ENCODE assay signal across 2 cellular contexts in the genomic region with DNA sequence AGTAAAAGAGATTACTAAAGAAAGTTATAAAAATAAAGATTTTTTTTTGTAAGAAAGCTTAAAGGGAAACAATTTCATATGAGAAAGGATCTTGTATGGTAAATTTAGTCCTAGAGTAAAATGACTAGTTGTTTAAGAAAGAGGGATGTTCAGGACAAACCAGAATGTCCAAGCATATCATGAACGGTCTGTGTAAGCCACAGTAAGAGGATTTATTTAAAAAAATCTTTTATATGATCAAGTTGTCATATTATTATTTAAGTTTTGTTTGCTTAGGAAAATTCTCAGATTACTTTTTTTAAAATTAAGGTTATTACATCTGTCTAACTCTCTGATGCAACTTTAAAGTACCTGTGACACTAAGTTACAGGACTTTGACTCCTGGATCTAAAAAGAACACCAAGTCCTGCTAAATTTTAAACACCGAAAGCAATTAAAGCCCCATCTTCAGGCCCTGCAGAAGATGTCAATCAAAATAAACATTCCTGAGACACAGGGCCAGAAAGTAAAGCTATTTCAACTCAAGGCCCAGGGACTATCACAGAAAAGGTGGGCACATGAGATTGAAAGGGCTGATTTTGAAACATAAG.
TF ChIP-seq lines count a peak whose summit lies in the region.

No MANE protein-coding gene starts in this region.

TF ChIP-seq in GM23338, 12 proteins besides CTCF, POLR2A, EP300 and RAD21 (continues in another document):
- TF ChIP-seq, protein P1, sequence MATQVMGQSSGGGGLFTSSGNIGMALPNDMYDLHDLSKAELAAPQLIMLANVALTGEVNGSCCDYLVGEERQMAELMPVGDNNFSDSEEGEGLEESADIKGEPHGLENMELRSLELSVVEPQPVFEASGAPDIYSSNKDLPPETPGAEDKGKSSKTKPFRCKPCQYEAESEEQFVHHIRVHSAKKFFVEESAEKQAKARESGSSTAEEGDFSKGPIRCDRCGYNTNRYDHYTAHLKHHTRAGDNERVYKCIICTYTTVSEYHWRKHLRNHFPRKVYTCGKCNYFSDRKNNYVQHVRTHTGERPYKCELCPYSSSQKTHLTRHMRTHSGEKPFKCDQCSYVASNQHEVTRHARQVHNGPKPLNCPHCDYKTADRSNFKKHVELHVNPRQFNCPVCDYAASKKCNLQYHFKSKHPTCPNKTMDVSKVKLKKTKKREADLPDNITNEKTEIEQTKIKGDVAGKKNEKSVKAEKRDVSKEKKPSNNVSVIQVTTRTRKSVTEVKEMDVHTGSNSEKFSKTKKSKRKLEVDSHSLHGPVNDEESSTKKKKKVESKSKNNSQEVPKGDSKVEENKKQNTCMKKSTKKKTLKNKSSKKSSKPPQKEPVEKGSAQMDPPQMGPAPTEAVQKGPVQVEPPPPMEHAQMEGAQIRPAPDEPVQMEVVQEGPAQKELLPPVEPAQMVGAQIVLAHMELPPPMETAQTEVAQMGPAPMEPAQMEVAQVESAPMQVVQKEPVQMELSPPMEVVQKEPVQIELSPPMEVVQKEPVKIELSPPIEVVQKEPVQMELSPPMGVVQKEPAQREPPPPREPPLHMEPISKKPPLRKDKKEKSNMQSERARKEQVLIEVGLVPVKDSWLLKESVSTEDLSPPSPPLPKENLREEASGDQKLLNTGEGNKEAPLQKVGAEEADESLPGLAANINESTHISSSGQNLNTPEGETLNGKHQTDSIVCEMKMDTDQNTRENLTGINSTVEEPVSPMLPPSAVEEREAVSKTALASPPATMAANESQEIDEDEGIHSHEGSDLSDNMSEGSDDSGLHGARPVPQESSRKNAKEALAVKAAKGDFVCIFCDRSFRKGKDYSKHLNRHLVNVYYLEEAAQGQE (IDR thresholded peaks at IDR 0.05; ENCODE audit: unreplicated experiment), result no peak
- TF ChIP-seq, protein P2, sequence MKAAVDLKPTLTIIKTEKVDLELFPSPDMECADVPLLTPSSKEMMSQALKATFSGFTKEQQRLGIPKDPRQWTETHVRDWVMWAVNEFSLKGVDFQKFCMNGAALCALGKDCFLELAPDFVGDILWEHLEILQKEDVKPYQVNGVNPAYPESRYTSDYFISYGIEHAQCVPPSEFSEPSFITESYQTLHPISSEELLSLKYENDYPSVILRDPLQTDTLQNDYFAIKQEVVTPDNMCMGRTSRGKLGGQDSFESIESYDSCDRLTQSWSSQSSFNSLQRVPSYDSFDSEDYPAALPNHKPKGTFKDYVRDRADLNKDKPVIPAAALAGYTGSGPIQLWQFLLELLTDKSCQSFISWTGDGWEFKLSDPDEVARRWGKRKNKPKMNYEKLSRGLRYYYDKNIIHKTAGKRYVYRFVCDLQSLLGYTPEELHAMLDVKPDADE (IDR thresholded peaks at IDR 0.05), result no peak
- TF ChIP-seq ZNF331 (CRISPR knock-in tag; IDR thresholded peaks at IDR 0.05; ENCODE audit: low read depth), result no peak
- TF ChIP-seq NANOG (IDR thresholded peaks at IDR 0.05; ENCODE audit: borderline replicate concordance), result no peak
- TF ChIP-seq ZNF114 (CRISPR knock-in tag; IDR thresholded peaks at IDR 0.05), result no peak
- TF ChIP-seq EZH2 (IDR thresholded peaks at IDR 0.05; ENCODE audit: low read depth, unreplicated experiment), result no peak
- TF ChIP-seq JUNB (IDR thresholded peaks at IDR 0.05; ENCODE audit: unreplicated experiment), result no peak
- TF ChIP-seq EZH2phosphoT487 (IDR thresholded peaks at IDR 0.05; ENCODE audit: unreplicated experiment), result no peak
- no peak for TF ChIP-seq POLR2AphosphoS5 (IDR thresholded peaks at IDR 0.05; ENCODE audit: low read depth)

TF ChIP-seq in K562, 482 proteins besides CTCF, POLR2A, EP300 and RAD21:
- TF ChIP-seq ZFP36 (IDR thresholded peaks at IDR 0.05; ENCODE audit: low read depth, low read length, partially characterized antibody), result peak; percentile 25
- TF ChIP-seq HDAC2 (IDR thresholded peaks at IDR 0.05), result no peak
